1 cellular context compared by ENCODE assay signal in the genomic region with DNA sequence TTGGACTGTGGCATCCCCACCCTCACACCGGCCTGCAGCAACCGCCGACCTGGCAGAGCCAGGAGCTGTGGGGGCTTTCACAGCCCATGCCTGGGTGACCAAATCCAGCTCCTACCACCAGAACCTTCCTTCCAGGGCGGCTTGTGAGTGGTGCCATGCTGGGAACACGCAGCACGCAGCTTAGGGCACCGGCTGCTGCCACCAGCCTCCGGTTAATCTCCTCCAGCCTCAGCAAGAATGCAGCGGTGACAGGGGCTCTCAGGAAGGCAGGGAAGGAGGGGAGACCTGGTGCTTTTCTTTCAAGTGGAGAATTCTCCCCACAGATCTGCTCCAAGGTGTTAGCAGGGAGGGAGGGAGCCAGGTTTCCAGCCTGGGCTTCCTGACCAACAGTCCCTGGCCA.
TF ChIP-seq lines count a peak whose summit lies in the region.

No MANE protein-coding gene starts in this region.

TF ChIP-seq in HepG2, 621 proteins besides CTCF, POLR2A, EP300 and RAD21:
- TF ChIP-seq, protein P1, sequence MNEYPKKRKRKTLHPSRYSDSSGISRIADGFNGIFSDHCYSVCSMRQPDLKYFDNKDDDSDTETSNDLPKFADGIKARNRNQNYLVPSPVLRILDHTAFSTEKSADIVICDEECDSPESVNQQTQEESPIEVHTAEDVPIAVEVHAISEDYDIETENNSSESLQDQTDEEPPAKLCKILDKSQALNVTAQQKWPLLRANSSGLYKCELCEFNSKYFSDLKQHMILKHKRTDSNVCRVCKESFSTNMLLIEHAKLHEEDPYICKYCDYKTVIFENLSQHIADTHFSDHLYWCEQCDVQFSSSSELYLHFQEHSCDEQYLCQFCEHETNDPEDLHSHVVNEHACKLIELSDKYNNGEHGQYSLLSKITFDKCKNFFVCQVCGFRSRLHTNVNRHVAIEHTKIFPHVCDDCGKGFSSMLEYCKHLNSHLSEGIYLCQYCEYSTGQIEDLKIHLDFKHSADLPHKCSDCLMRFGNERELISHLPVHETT (CRISPR knock-in tag; conservative IDR thresholded peaks at IDR 0.05) = no peak
- TF ChIP-seq ZNF274 (CRISPR knock-in tag; IDR thresholded peaks at IDR 0.05) (0 out of 2 replicates have a peak, but pooled peaks have one; percentile 30), TBX2 (CRISPR knock-in tag; IDR thresholded peaks at IDR 0.05; ENCODE audit: borderline replicate concordance) (0 out of 2 replicates have a peak, but pooled peaks have one; percentile 14)
